In genomic region chr6:38639498-38640215, GRCh38 we compare ENCODE assay signal across 8 cellular contexts. TPM values are rescaled to one million over a fixed set of nuclear protein-coding genes. Genes with fewer than 3 reads are reported as not detected.
DNase-seq lines count a peak whose midpoint lies in the region; TF ChIP-seq lines count a peak whose summit lies in the region.

Gene BTBD9 (minus strand): TSS chr6:38639929.

- DNase-seq in ELR (ENCODE audit: low read depth) (peak; percentile 82), GM23248 (peak; percentile 94), Kasumi-1 (lab: John Stamatoyannopoulos, UW) (peak; percentile 51 to 53), SK-N-MC (ENCODE audit: low read depth, low spot score) (no peak), glomerular visceral epithelial cell (ENCODE audit: extremely low spot score) (peak; percentile 75), osteoblast (ENCODE audit: insufficient read length, low spot score, missing footprints) (peak; percentile 95), testis (peak; percentile 90)
- DNase-seq in activated naive CD4-positive, alpha-beta T cell treated with anti-CD3 and anti-CD28 coated beads, Interleukin-2, amount 50 U/mL, for 16 hours = peak; percentile 83

- H3K9me2 ChIP-seq in GM23248 (ENCODE audit: insufficient read depth) = no peaks in the 10 kb centered on the region

- H3K4me2 ChIP-seq in GM23248 (ENCODE audit: unreplicated experiment) (peak within 1 kb of the TSS; percentile 93), osteoblast (ENCODE audit: insufficient read depth, low read length) (peak within 1 kb of the TSS; percentile 84)

- H4K20me1 ChIP-seq in GM23248 (ENCODE audit: insufficient read depth) (no peaks in the 10 kb centered on the region; the same call in 1 of the 2 replicates), osteoblast (ENCODE audit: insufficient read depth, low read length) (peaks cover 7% of the 10 kb centered on the region)

- in situ Hi-C loops in GM23248 (cut with MboI) = no loop called here

- H2AFZ ChIP-seq in GM23248 (peak within 1 kb of the TSS; percentile 99), osteoblast (ENCODE audit: low read length) (peak within 1 kb of the TSS; percentile 99)

- H3K9ac ChIP-seq in GM23248 = peak within 1 kb of the TSS; percentile 92
- H3K9ac ChIP-seq in SK-N-MC (ENCODE audit: insufficient read length) = peak within 1 kb of the TSS; percentile 76

- intact Hi-C loops in testis (cut with DNase I; ENCODE audit: low total_unique reads) = no loop called here

- no peaks in the 10 kb centered on the region for H3K27me3 ChIP-seq in GM23248 (replicated peaks; ENCODE audit: insufficient read depth)
- no peaks in the 10 kb centered on the region for H3K27me3 ChIP-seq in osteoblast (ENCODE audit: insufficient read depth, low read length)
- no peaks in the 10 kb centered on the region for H3K27me3 ChIP-seq in testis

- 0 out of 2 replicates have a peak, but pooled peaks cover 9% of the 10 kb centered on the region for H3F3A ChIP-seq in GM23248 (ENCODE audit: insufficient read depth)

- no peaks in the 10 kb centered on the region for H3K9me3 ChIP-seq in GM23248 (ENCODE audit: low read depth)
- no peaks in the 10 kb centered on the region for H3K9me3 ChIP-seq in SK-N-MC (ENCODE audit: low read depth, low read length)
- H3K9me3 ChIP-seq in osteoblast (ENCODE audit: low read depth, low read length) = no peaks in the 10 kb centered on the region
- H3K9me3 ChIP-seq in testis = no peaks in the 10 kb centered on the region

- peaks cover 61% of the 10 kb centered on the region for H3K79me2 ChIP-seq in GM23248 (ENCODE audit: insufficient read depth)
- H3K79me2 ChIP-seq in osteoblast (ENCODE audit: insufficient read depth, low read length) = peaks cover 56% of the 10 kb centered on the region

- H3K4me1 ChIP-seq in GM23248 (ENCODE audit: insufficient read depth) (0 out of 2 replicates have a peak, but pooled peaks cover 5% of the 10 kb centered on the region), osteoblast (ENCODE audit: insufficient read depth, low read length) (peaks cover 12% of the 10 kb centered on the region), testis (peaks cover 24% of the 10 kb centered on the region)

- 0 to 1% methylated on average over 56 to 67 of the region's 82 CpGs for WGBS in GM23248 (ENCODE audit: low coverage in 1 of 2, low lambda C conversion rate in 2 of 2, missing lambda C conversion rate in 2 of 2), 2 experiments
- 0% methylated on average over 3 to 58 of the region's 82 CpGs for WGBS in testis, 2 donors

- TF ChIP-seq POLR2A in testis (IDR thresholded peaks at IDR 0.05) = no peak

- TF ChIP-seq CTCF in osteoblast (IDR thresholded peaks at IDR 0.05; ENCODE audit: extremely low read depth, low read depth, low read length) (no peak), testis (IDR thresholded peaks at IDR 0.05) (no peak)

- H3K4me3 ChIP-seq in GM23248 = peak within 1 kb of the TSS; percentile 93
- H3K4me3 ChIP-seq in SK-N-MC = peak within 1 kb of the TSS; percentile 97
- peak within 1 kb of the TSS; percentile 96 for H3K4me3 ChIP-seq in osteoblast (ENCODE audit: insufficient read depth, low read length)
- peak within 1 kb of the TSS; percentile 88 to 95 for H3K4me3 ChIP-seq in testis

- no peaks in the 10 kb centered on the region for H3K36me3 ChIP-seq in GM23248 (ENCODE audit: low read depth)
- H3K36me3 ChIP-seq in SK-N-MC (ENCODE audit: insufficient read depth, low read length) = no peaks in the 10 kb centered on the region
- no peaks in the 10 kb centered on the region for H3K36me3 ChIP-seq in osteoblast (ENCODE audit: insufficient read depth, low read length)
- H3K36me3 ChIP-seq in testis (ENCODE audit: low read depth, missing control alignments) = no peaks in the 10 kb centered on the region

- H3K27ac ChIP-seq in GM23248 = peak within 1 kb of the TSS; percentile 93
- H3K27ac ChIP-seq in SK-N-MC = no peak within 1 kb of the TSS
- H3K27ac ChIP-seq in osteoblast (ENCODE audit: low read depth, low read length) = peak within 1 kb of the TSS; percentile 97
- H3K27ac ChIP-seq in testis = peak within 1 kb of the TSS; percentile 88 to 96

RNA-seq across cellular contexts. Expression of gene BTBD9, which starts in this region (rescaled TPM):
- 11.9 and 13.7 TPM in 2 replicates for total RNA-seq in GM23248 (2014; rRNA removed; shearing (Covaris generic))
- polyA plus RNA-seq in GM23248 (2016; fragmentation: Nextera tagmentation; extraction: Ambion mirVana) (6.6 and 10.0 TPM in 2 replicates), testis (ENCODE audit: insufficient read depth, low read depth, low replicate concordance) (11.4 TPM)
- total RNA-seq in osteoblast (22.7 and 25.3 TPM in 2 replicates), testis (10 to 100 TPM; 29.5 to 32.8 TPM)
